ENCODE assay signal across 32 cellular contexts in the genomic region with DNA sequence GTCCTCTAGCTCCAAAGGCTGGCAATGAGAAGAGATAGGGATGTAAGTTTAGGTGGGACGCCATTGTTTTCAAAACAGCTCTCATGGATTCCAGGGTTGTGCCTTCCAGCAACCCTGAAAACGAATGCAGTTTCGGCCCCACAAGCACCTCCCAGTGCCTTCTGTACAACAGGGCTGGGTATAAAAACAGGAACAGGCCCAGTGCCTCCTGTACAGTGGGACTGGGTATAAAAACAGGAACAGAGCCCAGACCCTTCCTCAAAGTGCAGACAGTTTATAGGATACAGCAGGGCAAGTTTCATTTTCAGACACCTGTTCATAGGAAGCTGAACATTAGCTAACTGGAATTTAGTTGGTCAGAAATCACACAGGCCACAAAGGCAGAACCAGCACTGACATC.
"Had no signal": no experiment of that assay in that cellular context is flagged by ENCODE, and none has a peak within 500 bp of the region (broad histone marks: within the 10 kb centered on the region; RNA-seq: fewer than 3 reads in every experiment).

No MANE protein-coding gene starts in this region.

- H3K27me3 Mint-ChIP-seq: activated CD4-positive, alpha-beta T cell treated with anti-CD3 and anti-CD28 coated beads for 36 hours; activated CD4-positive, alpha-beta T cell treated with anti-CD3 and anti-CD28 coated beads, Interleukin-2, amount 10 ng/mL, durations not matched to agents 24 days and 14 days; activated CD8-positive, alpha-beta memory T cell treated with anti-CD3 and anti-CD28 coated beads, Interleukin-2, amount 10 ng/mL, durations not matched to agents 7 days and 5 days; activated naive CD4-positive, alpha-beta T cell treated with anti-CD3 and anti-CD28 coated beads, Interleukin-2, amount 50 U/mL, for 24 hours had no signal

- H3K36me3 Mint-ChIP-seq: activated CD8-positive, alpha-beta memory T cell treated with anti-CD3 and anti-CD28 coated beads, Interleukin-2, amount 10 ng/mL, durations not matched to agents 7 days and 5 days; activated naive CD8-positive, alpha-beta T cell treated with anti-CD3 and anti-CD28 coated beads for 36 hours had no signal

- H3K9me3 ChIP-seq: adrenal gland, body of pancreas had no signal

- H3K4me1 ChIP-seq: adrenal gland, esophagus squamous epithelium, gastroesophageal sphincter had no signal

- H3K4me1 Mint-ChIP-seq: activated CD4-positive, alpha-beta T cell treated with anti-CD3 and anti-CD28 coated beads for 36 hours; activated CD4-positive, alpha-beta T cell treated with anti-CD3 and anti-CD28 coated beads, Interleukin-2, amount 10 ng/mL, durations not matched to agents 24 days and 14 days; activated CD8-positive, alpha-beta memory T cell treated with anti-CD3 and anti-CD28 coated beads, Interleukin-2, amount 10 ng/mL, durations not matched to agents 7 days and 5 days; activated naive CD4-positive, alpha-beta T cell treated with anti-CD3 and anti-CD28 coated beads, Interleukin-2, amount 50 U/mL, for 24 hours; activated naive CD8-positive, alpha-beta T cell treated with anti-CD3 and anti-CD28 coated beads for 36 hours; activated naive CD8-positive, alpha-beta T cell treated with anti-CD3 and anti-CD28 coated beads, Interleukin-2, amount 50 U/mL, for 24 hours had no signal

- H3K4me3 ChIP-seq: adrenal gland, body of pancreas, esophagus squamous epithelium, gastroesophageal sphincter had no signal

- H3K4me3 Mint-ChIP-seq: activated CD4-positive, alpha-beta memory T cell treated with anti-CD3 and anti-CD28 coated beads for 36 hours; activated CD4-positive, alpha-beta T cell treated with anti-CD3 and anti-CD28 coated beads for 36 hours; activated CD4-positive, alpha-beta T cell treated with anti-CD3 and anti-CD28 coated beads, Interleukin-2, amount 10 ng/mL, durations not matched to agents 24 days and 14 days; activated CD8-positive, alpha-beta memory T cell treated with anti-CD3 and anti-CD28 coated beads, Interleukin-2, amount 10 ng/mL, durations not matched to agents 7 days and 5 days; activated CD8-positive, alpha-beta T cell treated with anti-CD3 and anti-CD28 coated beads, Interleukin-2, amount 10 ng/mL, durations not matched to agents 7 days and 5 days; activated naive CD4-positive, alpha-beta T cell treated with anti-CD3 and anti-CD28 coated beads for 36 hours; activated naive CD4-positive, alpha-beta T cell treated with anti-CD3 and anti-CD28 coated beads, Interleukin-2, amount 50 U/mL, for 24 hours; activated naive CD8-positive, alpha-beta T cell treated with anti-CD3 and anti-CD28 coated beads for 36 hours; activated naive CD8-positive, alpha-beta T cell treated with anti-CD3 and anti-CD28 coated beads, Interleukin-2, amount 50 U/mL, for 24 hours; activated T-helper 1 cell treated with anti-CD3 and anti-CD28 coated beads, Interleukin-12 subunit alpha, Interleukin-12 subunit beta, Interleukin-2, Interleukin-4 antibody, amounts not matched to agents 30 ng/mL and 10 ng/mL and 1 ng/mL, durations not matched to agents 14 hours and 24 hours and 36 hours had no signal

- H3K27ac Mint-ChIP-seq: activated CD4-positive, alpha-beta memory T cell treated with anti-CD3 and anti-CD28 coated beads for 36 hours; activated CD4-positive, alpha-beta T cell treated with anti-CD3 and anti-CD28 coated beads for 36 hours; activated CD4-positive, alpha-beta T cell treated with anti-CD3 and anti-CD28 coated beads, Interleukin-2, amount 10 ng/mL, durations not matched to agents 24 days and 14 days; activated CD8-positive, alpha-beta memory T cell treated with anti-CD3 and anti-CD28 coated beads, Interleukin-2, amount 10 ng/mL, durations not matched to agents 7 days and 5 days; activated CD8-positive, alpha-beta T cell treated with anti-CD3 and anti-CD28 coated beads, Interleukin-2, amount 10 ng/mL, durations not matched to agents 7 days and 5 days; activated naive CD4-positive, alpha-beta T cell treated with anti-CD3 and anti-CD28 coated beads for 36 hours; activated naive CD4-positive, alpha-beta T cell treated with anti-CD3 and anti-CD28 coated beads, Interleukin-2, amount 50 U/mL, for 24 hours; activated naive CD8-positive, alpha-beta T cell treated with anti-CD3 and anti-CD28 coated beads for 36 hours; activated naive CD8-positive, alpha-beta T cell treated with anti-CD3 and anti-CD28 coated beads, Interleukin-2, amount 50 U/mL, for 24 hours; activated T-helper 1 cell treated with anti-CD3 and anti-CD28 coated beads, Interleukin-12 subunit alpha, Interleukin-12 subunit beta, Interleukin-2, Interleukin-4 antibody, amounts not matched to agents 30 ng/mL and 10 ng/mL and 1 ng/mL, durations not matched to agents 14 hours and 24 hours and 36 hours; activated T-helper 2 cell treated with anti-CD3 and anti-CD28 coated beads, Interferon-gamma antibody, Interleukin-2, Interleukin-4, amounts not matched to agents 10 μg/mL and 5 μg/mL and 100 μg/mL, durations not matched to agents 14 hours and 24 hours and 36 hours had no signal

- H3K27ac ChIP-seq: adrenal gland, body of pancreas, epithelial cell of prostate, esophagus squamous epithelium, gastroesophageal sphincter had no signal

- ATAC-seq: activated CD4-positive, alpha-beta T cell treated with anti-CD3 and anti-CD28 coated beads for 36 hours; activated CD8-positive, alpha-beta memory T cell treated with anti-CD3 and anti-CD28 coated beads, Interleukin-2, amount 10 ng/mL, durations not matched to agents 7 days and 5 days; activated CD8-positive, alpha-beta T cell treated with anti-CD3 and anti-CD28 coated beads, Interleukin-2, amount 10 ng/mL, durations not matched to agents 7 days and 5 days; activated naive CD8-positive, alpha-beta T cell treated with anti-CD3 and anti-CD28 coated beads, Interleukin-2, amount 50 U/mL, for 24 hours; body of pancreas; gastroesophageal sphincter had no signal

- FAIRE-seq: colon, endometrium, endothelial cell of umbilical vein had no signal

- H3K36me3 ChIP-seq: adrenal gland, esophagus squamous epithelium had no signal

- H3K27me3 ChIP-seq: body of pancreas, gastroesophageal sphincter had no signal

- DNase-seq: activated CD4-positive, alpha-beta memory T cell treated with anti-CD3 and anti-CD28 coated beads for 36 hours; activated CD4-positive, alpha-beta T cell treated with anti-CD3 and anti-CD28 coated beads for 36 hours; activated CD4-positive, alpha-beta T cell treated with anti-CD3 and anti-CD28 coated beads, Interleukin-2, amount 10 ng/mL, durations not matched to agents 24 days and 14 days; activated CD4-positive, CD25-positive, alpha-beta regulatory T cell; activated CD4-positive, CD25-positive, alpha-beta regulatory T cell treated with anti-CD3 and anti-CD28 coated beads, Interleukin-2, amount 50 U/mL, for 72 hours; activated CD8-positive, alpha-beta memory T cell treated with anti-CD3 and anti-CD28 coated beads, Interleukin-2, amount 10 ng/mL, durations not matched to agents 7 days and 5 days; activated CD8-positive, alpha-beta memory T cell treated with anti-CD3 and anti-CD28 coated beads, Interleukin-2, amount 50 U/mL, for 4 hours; activated CD8-positive, alpha-beta T cell treated with anti-CD3 and anti-CD28 coated beads, Interleukin-2, amount 10 ng/mL, durations not matched to agents 7 days and 5 days; activated effector memory CD4-positive, alpha-beta T cell treated with anti-CD3 and anti-CD28 coated beads, Interleukin-2, amount 50 U/mL, for 16 hours; activated naive CD4-positive, alpha-beta T cell treated with anti-CD3 and anti-CD28 coated beads for 36 hours; activated naive CD8-positive, alpha-beta T cell treated with anti-CD3 and anti-CD28 coated beads for 36 hours; activated naive CD8-positive, alpha-beta T cell treated with anti-CD3 and anti-CD28 coated beads, Interleukin-2, amount 50 U/mL, for 24 hours; activated T-cell treated with anti-CD3 and anti-CD28 coated beads, Interleukin-2, amount 50 U/mL, for 1 hour; activated T-cell treated with anti-CD3 and anti-CD28 coated beads, Interleukin-2, amount 50 U/mL, for 48 hours; amygdala; body of pancreas; caudate nucleus; cortex of kidney; dermis blood vessel endothelial cell; effector CD8-positive, alpha-beta T cell; esophagus squamous epithelium; foreskin melanocyte; T-helper 2 cell had no signal
